1 cellular context compared by ENCODE assay signal in genomic region chr7:100015232-100016208, GRCh38.
TF ChIP-seq lines count a peak whose summit lies in the region.

Gene ZKSCAN1 (plus strand): TSS chr7:100015596. CDS start chr7:100023507, 7,911 bp downstream.

TF ChIP-seq in HCT116, 20 proteins besides CTCF, POLR2A, EP300 and RAD21 (continued from another document):
- TF ChIP-seq REST (IDR thresholded peaks at IDR 0.05; ENCODE audit: low read depth) (no peak), ATF3 (IDR thresholded peaks at IDR 0.05) (no peak), ELF1 (IDR thresholded peaks at IDR 0.05; ENCODE audit: borderline replicate concordance, low read depth) (peak; percentile 98), SIN3A (IDR thresholded peaks at IDR 0.05; ENCODE audit: low read depth) (peak; percentile 88; the same call in 1 of the 2 replicates), SP1 (IDR thresholded peaks at IDR 0.05; ENCODE audit: low read depth) (peak; percentile 42; the same call in 1 of the 2 replicates), FOSL1 (IDR thresholded peaks at IDR 0.05; ENCODE audit: low read depth) (peak; percentile 80), YY1 (IDR thresholded peaks at IDR 0.05; ENCODE audit: extremely low read depth, insufficient replicate concordance, low read depth, low read length) (peak; percentile 69), SRF (IDR thresholded peaks at IDR 0.05; ENCODE audit: low read depth) (peak; percentile 37; the same call in 1 of the 2 replicates), EGR1 (IDR thresholded peaks at IDR 0.05; ENCODE audit: low read depth) (no peak), EZH2phosphoT487 (IDR thresholded peaks at IDR 0.05; ENCODE audit: borderline replicate concordance) (no peak), JUND (IDR thresholded peaks at IDR 0.05) (peak; percentile 80)
TF ChIP-seq in HCT116: peak in this region for 12.
